ENCODE assay signal across 8 cellular contexts in genomic region chr6:140921366-140922226, GRCh38.
DNase-seq lines count a peak whose midpoint lies in the region; ATAC-seq and TF ChIP-seq lines count a peak whose summit lies in the region.

No MANE protein-coding gene starts in this region.

- H3K36me3 Mint-ChIP-seq in naive thymus-derived CD4-positive, alpha-beta T cell = no peaks in the 10 kb centered on the region

- POLR2A ChIA-PET in naive thymus-derived CD4-positive, alpha-beta T cell (lab: Charles Lee) = no interaction called here

- H3K27me3 Mint-ChIP-seq in naive thymus-derived CD4-positive, alpha-beta T cell = peaks cover 0 to 15% (median 3%) of the 10 kb centered on the region in 5 donors

- H3K27me3 ChIP-seq in GM06990 (replicated peaks; ENCODE audit: control insufficient read depth, insufficient read depth, low read length) (no peaks in the 10 kb centered on the region), NT2/D1 (ENCODE audit: insufficient read depth, insufficient read length) (no peaks in the 10 kb centered on the region), lung (ENCODE audit: control insufficient read depth, insufficient read depth) (no peaks in the 10 kb centered on the region)
- no peaks in the 10 kb centered on the region for H3K27me3 ChIP-seq in naive thymus-derived CD4-positive, alpha-beta T cell (ENCODE audit: control insufficient read depth in 2 of 2, insufficient read depth in 2 of 2, low read length in 2 of 2)

- no peaks in the 10 kb centered on the region for H3K36me3 ChIP-seq in GM06990 (ENCODE audit: control insufficient read depth, insufficient read depth, low read length)
- no peaks in the 10 kb centered on the region for H3K36me3 ChIP-seq in NT2/D1 (ENCODE audit: insufficient read depth, insufficient read length, low read length)
- H3K36me3 ChIP-seq in lung (ENCODE audit: control insufficient read depth in 2 of 2, insufficient read depth in 2 of 2, low read length in 2 of 2) = no peaks in the 10 kb centered on the region
- no peaks in the 10 kb centered on the region for H3K36me3 ChIP-seq in naive thymus-derived CD4-positive, alpha-beta T cell (ENCODE audit: control insufficient read depth in 2 of 3, insufficient read depth in 3 of 3, low read length in 3 of 3)

- peak; percentile 50 for ATAC-seq in HG03175 (IDR thresholded peaks at IDR 0.05; ENCODE audit: unreplicated experiment)
- peak; percentile 52 for ATAC-seq in lung (ENCODE audit: insufficient read depth, low FRiP score)
- no peak for ATAC-seq in naive thymus-derived CD4-positive, alpha-beta T cell
- no peak for ATAC-seq in HG03135 (IDR thresholded peaks at IDR 0.05; ENCODE audit: unreplicated experiment)

- peak; percentile 30 for TF ChIP-seq CTCF in GM06990 (IDR thresholded peaks at IDR 0.05; ENCODE audit: insufficient read depth, low read length, poor library complexity, severe bottlenecking)
- TF ChIP-seq CTCF in coronary artery (IDR thresholded peaks at IDR 0.05) = peak; percentile 36
- peak; percentile 26 for TF ChIP-seq CTCF in lung (IDR thresholded peaks at IDR 0.05; ENCODE audit: control extremely low read depth, extremely low read depth)

- H3K4me1 ChIP-seq in NT2/D1 (ENCODE audit: insufficient read depth, insufficient read length) (no peaks in the 10 kb centered on the region), lung (ENCODE audit: control insufficient read depth in 2 of 2, insufficient read depth in 2 of 2, low read length in 2 of 2) (no peaks in the 10 kb centered on the region)
- no peaks in the 10 kb centered on the region for H3K4me1 ChIP-seq in naive thymus-derived CD4-positive, alpha-beta T cell (ENCODE audit: control insufficient read depth in 2 of 2, insufficient read depth in 2 of 2, low read length in 2 of 2)

- DNase-seq in A172 (ENCODE audit: low spot score) (peak; percentile 77), GM06990 (ENCODE audit: extremely low read depth, insufficient read length) (no peak), NT2/D1 (ENCODE audit: low read depth, low spot score) (peak; percentile 3), coronary artery (ENCODE audit: low spot score) (no peak), lung (ENCODE audit: low spot score) (no peak)
- no peak for DNase-seq in naive thymus-derived CD4-positive, alpha-beta T cell

- CTCF ChIA-PET in naive thymus-derived CD4-positive, alpha-beta T cell (lab: Charles Lee) = no interaction called here

- H3K4me3 Mint-ChIP-seq in naive thymus-derived CD4-positive, alpha-beta T cell = no peak overlapping the region

- no peaks in the 10 kb centered on the region for H3K4me1 Mint-ChIP-seq in naive thymus-derived CD4-positive, alpha-beta T cell

- H3K27ac ChIP-seq in coronary artery (no peak overlapping the region), lung (ENCODE audit: low read depth in 1 of 2, low read length in 1 of 2) (no peak overlapping the region)
- H3K27ac ChIP-seq in naive thymus-derived CD4-positive, alpha-beta T cell (ENCODE audit: low read depth, low read length) = no peak overlapping the region

- intact Hi-C loops in naive thymus-derived CD4-positive, alpha-beta T cell (cut with micrococcal nuclease) = loop anchor here (5.0 kb wide), 3 partner anchors 641 to 1704 kb away; no protein-coding TSS in a partner anchor

- H3K9me3 Mint-ChIP-seq in naive thymus-derived CD4-positive, alpha-beta T cell = no peaks in the 10 kb centered on the region

- H3K4me3 ChIP-seq in GM06990 (replicated peaks; ENCODE audit: low read depth, low read length) (no peak overlapping the region), NT2/D1 (ENCODE audit: insufficient read length, low read depth) (no peak overlapping the region), coronary artery (no peak overlapping the region), lung (no peak overlapping the region)
- H3K4me3 ChIP-seq in naive thymus-derived CD4-positive, alpha-beta T cell (ENCODE audit: low read length) = no peak overlapping the region

- no peak overlapping the region for H3K27ac Mint-ChIP-seq in naive thymus-derived CD4-positive, alpha-beta T cell

- H3K9ac ChIP-seq in NT2/D1 (ENCODE audit: insufficient read length, low read depth) = no peak overlapping the region

- H3K9me3 ChIP-seq in NT2/D1 (ENCODE audit: insufficient read depth, low read length) (no peaks in the 10 kb centered on the region), lung (ENCODE audit: control insufficient read depth in 2 of 2, insufficient read depth in 1 of 2, low read length in 1 of 2) (no peaks in the 10 kb centered on the region)
- H3K9me3 ChIP-seq in naive thymus-derived CD4-positive, alpha-beta T cell (ENCODE audit: control insufficient read depth in 2 of 3, low read length in 3 of 3) = no peaks in the 10 kb centered on the region

- 41 to 49% methylated on average over 4 of the region's 4 CpGs for WGBS in lung, 2 donors

Comparison
In these comparisons a context has a peak if more than half of its experiments do, and no peak if none do; other contexts are left out.
1. DNase-seq: peak in A172 (single experiment) and NT2/D1 (single experiment); none in GM06990 (single experiment), coronary artery (single experiment), lung (single experiment) and naive thymus-derived CD4-positive, alpha-beta T cell (0 of 9).
2. ATAC-seq: peak in HG03175 (single experiment) and lung (single experiment); none in naive thymus-derived CD4-positive, alpha-beta T cell (single experiment) and HG03135 (single experiment).
3. Peak in every context shown above with its lines, with median percentiles within 50 percentile points of each other: CTCF ChIP-seq.